21 cellular contexts compared by ENCODE assay signal in genomic region chr22:21028277-21029251, GRCh38. TPM values are rescaled to one million over a fixed set of nuclear protein-coding genes. Genes with fewer than 3 reads are reported as not detected.
"Had no signal": no experiment of that assay in that cellular context is flagged by ENCODE, and none has a peak within 500 bp of the region (broad histone marks: within the 10 kb centered on the region; RNA-seq: fewer than 3 reads in every experiment).

No MANE protein-coding gene starts in this region.

- H3K4me3 ChIP-seq: left lung, mucosa of descending colon, right atrium auricular region, skin epidermis, tibial artery, vagina had no signal

- H3K9me3 ChIP-seq: left lung, mucosa of descending colon, right atrium auricular region, tibial artery, vagina had no signal

- DNase-seq: activated CD4-positive, alpha-beta T cell treated with anti-CD3 and anti-CD28 coated beads, Interleukin-2, amount 50 U/mL, for 1 hour; activated CD4-positive, CD25-positive, alpha-beta regulatory T cell; kidney; mucosa of descending colon; naive thymus-derived CD4-positive, alpha-beta T cell; nucleus accumbens; stimulated activated CD4-positive, alpha-beta T cell treated with anti-CD3 and anti-CD28 coated beads, Interleukin-15, amount 100 ng/mL, for 24 hours; stimulated activated CD4-positive, alpha-beta T cell treated with anti-CD3 and anti-CD28 coated beads, Interleukin-4, amount 100 ng/mL, for 1 hour; stimulated activated naive CD4-positive, alpha-beta T cell; tibial artery had no signal

- H3K36me3 Mint-ChIP-seq: naive thymus-derived CD4-positive, alpha-beta T cell had no signal

- H3K9me3 Mint-ChIP-seq: activated T-helper 1 cell treated with anti-CD3 and anti-CD28 coated beads, Interleukin-12 subunit alpha, Interleukin-12 subunit beta, Interleukin-2, Interleukin-4 antibody, amounts not matched to agents 30 ng/mL and 10 ng/mL and 1 ng/mL, durations not matched to agents 14 hours and 24 hours and 36 hours had no signal

- H3K27ac Mint-ChIP-seq: activated T-helper 1 cell treated with anti-CD3 and anti-CD28 coated beads, Interleukin-12 subunit alpha, Interleukin-12 subunit beta, Interleukin-2, Interleukin-4 antibody, amounts not matched to agents 30 ng/mL and 10 ng/mL and 1 ng/mL, durations not matched to agents 14 hours and 24 hours and 36 hours; naive thymus-derived CD4-positive, alpha-beta T cell had no signal

- H3K27ac ChIP-seq: left lung, right atrium auricular region, skin epidermis, tibial artery, vagina had no signal

- H3K36me3 ChIP-seq: left lung, right atrium auricular region, tibial artery, vagina had no signal

- H3K27me3 ChIP-seq: vagina had no signal

- ATAC-seq: mucosa of descending colon; naive thymus-derived CD4-positive, alpha-beta T cell had no signal

- H3K4me3 Mint-ChIP-seq: activated T-helper 1 cell treated with anti-CD3 and anti-CD28 coated beads, Interleukin-12 subunit alpha, Interleukin-12 subunit beta, Interleukin-2, Interleukin-4 antibody, amounts not matched to agents 30 ng/mL and 10 ng/mL and 1 ng/mL, durations not matched to agents 14 hours and 24 hours and 36 hours; naive thymus-derived CD4-positive, alpha-beta T cell had no signal

RNA-seq across cellular contexts. Expression of gene SLC7A4, which starts 3.8 kb away (rescaled TPM):
- total RNA-seq: activated T-helper 1 cell treated with anti-CD3 and anti-CD28 coated beads, Interleukin-12 subunit alpha, Interleukin-12 subunit beta, Interleukin-2, Interleukin-4 antibody, amounts not matched to agents 30 ng/mL and 10 ng/mL and 1 ng/mL, durations not matched to agents 14 hours and 24 hours and 36 hours; dermis microvascular lymphatic vessel endothelial cell; T-helper 2 cell treated with Interferon-gamma antibody and Interleukin-4, amounts not matched to agents 100 ng/mL and 5 ng/mL, for 36 hours had no signal

RNA-seq across cellular contexts. Expression of gene P2RX6, which starts 13.6 kb away (rescaled TPM):
- total RNA-seq: dermis microvascular lymphatic vessel endothelial cell had no signal

RNA-seq across cellular contexts. Expression of gene LRRC74B, which starts 17.2 kb away (rescaled TPM):
- total RNA-seq: activated CD8-positive, alpha-beta memory T cell treated with anti-CD3 and anti-CD28 coated beads for 36 hours; activated T-helper 1 cell treated with anti-CD3 and anti-CD28 coated beads, Interleukin-12 subunit alpha, Interleukin-12 subunit beta, Interleukin-2, Interleukin-4 antibody, amounts not matched to agents 30 ng/mL and 10 ng/mL and 1 ng/mL, durations not matched to agents 14 hours and 24 hours and 36 hours; chondrocyte; dermis microvascular lymphatic vessel endothelial cell; kidney; naive thymus-derived CD4-positive, alpha-beta T cell; posterior vena cava; right atrium auricular region; subcutaneous adipose tissue; T-helper 2 cell treated with Interferon-gamma antibody and Interleukin-4, amounts not matched to agents 100 ng/mL and 5 ng/mL, for 36 hours; vagina had no signal
- polyA plus RNA-seq: naive thymus-derived CD4-positive, alpha-beta T cell had no signal
